In genomic region chr11:923691-924405, GRCh38 we compare ENCODE assay signal across 15 cellular contexts. TPM values are rescaled to one million over a fixed set of nuclear protein-coding genes. Genes with fewer than 3 reads are reported as not detected.
DNase-seq lines count a peak whose midpoint lies in the region; ATAC-seq and TF ChIP-seq lines count a peak whose summit lies in the region.
"Had no signal": no experiment of that assay in that cellular context is flagged by ENCODE, and none has a peak within 500 bp of the region (broad histone marks: within the 10 kb centered on the region; RNA-seq: fewer than 3 reads in every experiment).

No MANE protein-coding gene starts in this region.

- peaks cover 26 to 29% (median 26%) of the 10 kb centered on the region in 3 donors for H3K4me1 Mint-ChIP-seq in T-cell
- peaks cover 27% of the 10 kb centered on the region for H3K4me1 Mint-ChIP-seq in activated CD4-positive, alpha-beta T cell treated with anti-CD3 and anti-CD28 coated beads for 36 hours

- H3K9me3 ChIP-seq in breast epithelium (no peaks in the 10 kb centered on the region), mammary epithelial cell (replicated peaks; ENCODE audit: insufficient read depth, low read length) (no peaks in the 10 kb centered on the region), spleen (no peaks in the 10 kb centered on the region)
- H3K9me3 ChIP-seq: SJCRH30 had no signal

- POLR2A ChIA-PET in T-cell (lab: Charles Lee): no interaction called here
- POLR2A ChIA-PET in activated CD4-positive, alpha-beta T cell treated with anti-CD3 and anti-CD28 coated beads for 36 hours (lab: Charles Lee): interaction anchor here (0.8 to 1.3 kb wide), 2 partner anchors 12 to 14 kb away, joined by 4 to 5 read pairs; partner anchors contain the start of gene CHID1

- TF ChIP-seq POLR2A in breast epithelium (IDR thresholded peaks at IDR 0.05) (no peak), spleen (IDR thresholded peaks at IDR 0.05) (no peak)

- H3K4me3 ChIP-seq in breast epithelium: no peak overlapping the region
- H3K4me3 ChIP-seq in mammary epithelial cell (replicated peaks in 1 of 3; ENCODE audit: insufficient read depth in 1 of 3, low read depth in 2 of 3, low read length in 3 of 3): no peak overlapping the region
- H3K4me3 ChIP-seq in spleen: no peak overlapping the region
- H3K4me3 ChIP-seq: SJCRH30 had no signal

- TF ChIP-seq CTCF in breast epithelium (IDR thresholded peaks at IDR 0.05): no peak
- TF ChIP-seq CTCF in mammary epithelial cell (conservative IDR thresholded peaks at IDR 0.05 in 1 of 2, IDR thresholded peaks at IDR 0.05 in 1 of 2; ENCODE audit: extremely low read depth in 1 of 2, insufficient read depth in 1 of 2, low read depth in 1 of 2, low read length in 2 of 2): no peak
- TF ChIP-seq CTCF in spleen (IDR thresholded peaks at IDR 0.05 in 8 of 11, conservative IDR thresholded peaks at IDR 0.05 in 3 of 11): no peak

- in situ Hi-C loops in mammary epithelial cell (cut with MboI; ENCODE audit: low sequenced_read_pairs in 2 of 2): no loop called here

- H3K27ac ChIP-seq in breast epithelium (peak overlapping the region; percentile 90 to 98), mammary epithelial cell (ENCODE audit: insufficient read depth, low read depth, low read length) (no peak overlapping the region), spleen (peak overlapping the region in 7 of 8 donors; percentile 84 to 98 (median 95))
- H3K27ac ChIP-seq: SJCRH30 had no signal

- peaks cover 0 to 3% of the 10 kb centered on the region in 2 donors for H3K4me1 ChIP-seq in breast epithelium
- H3K4me1 ChIP-seq in mammary epithelial cell (ENCODE audit: insufficient read depth, low read length): peaks cover 6% of the 10 kb centered on the region
- peaks cover 21 to 57% (median 41%) of the 10 kb centered on the region in 6 donors for H3K4me1 ChIP-seq in spleen

- no peaks in the 10 kb centered on the region for H3K27me3 Mint-ChIP-seq in T-cell
- no peaks in the 10 kb centered on the region for H3K27me3 Mint-ChIP-seq in activated CD4-positive, alpha-beta T cell treated with anti-CD3 and anti-CD28 coated beads for 36 hours
- H3K27me3 Mint-ChIP-seq: activated CD4-positive, alpha-beta T cell treated with anti-CD3 and anti-CD28 coated beads, Interleukin-2, amount 10 ng/mL, durations not matched to agents 24 days and 14 days had no signal

- H3K4me3 Mint-ChIP-seq in T-cell: peak overlapping the region in 2 of 3 donors; percentile 6 to 55
- no peak overlapping the region for H3K4me3 Mint-ChIP-seq in activated CD4-positive, alpha-beta T cell treated with anti-CD3 and anti-CD28 coated beads for 36 hours
- H3K4me3 Mint-ChIP-seq: activated CD4-positive, alpha-beta T cell treated with anti-CD3 and anti-CD28 coated beads, Interleukin-2, amount 10 ng/mL, durations not matched to agents 24 days and 14 days had no signal

- H3K36me3 Mint-ChIP-seq in T-cell: no peaks in the 10 kb centered on the region
- peaks cover 8% of the 10 kb centered on the region for H3K36me3 Mint-ChIP-seq in activated CD4-positive, alpha-beta T cell treated with anti-CD3 and anti-CD28 coated beads for 36 hours (ENCODE audit: low read depth)

- no peak overlapping the region for H3K9ac ChIP-seq in mammary epithelial cell (ENCODE audit: insufficient read depth, low read length)

- intact Hi-C loops in breast epithelium (cut with DNase I; ENCODE audit: low total_unique reads) (no loop called here), mammary epithelial cell (cut with micrococcal nuclease) (loop anchor here (2.0 to 10.0 kb wide), 2 partner anchors 13 to 79 kb away; partner anchors contain the start of genes CHID1, POLR2L and TSPAN4), spleen (cut with DNase I; ENCODE audit: low total_unique reads) (no loop called here)
- intact Hi-C loops in activated CD4-positive, alpha-beta T cell treated with anti-CD3 and anti-CD28 coated beads for 36 hours (cut with DNase I, micrococcal nuclease): loop anchor here in 1 of 2 experiments (2.0 kb wide), 1 partner anchor 465 kb away; the partner anchor contains the start of gene BRSK2

- ATAC-seq in T-cell (replicated peaks in 1 of 4) (no peak), HG03378 (IDR thresholded peaks at IDR 0.05; ENCODE audit: unreplicated experiment) (no peak)
- no peak for ATAC-seq in activated CD4-positive, alpha-beta T cell treated with anti-CD3 and anti-CD28 coated beads for 36 hours
- ATAC-seq: HCT116; stimulated activated naive CD8-positive, alpha-beta T cell treated with anti-CD3 and anti-CD28 coated beads, Interleukin-15, Interleukin-2, amounts not matched to agents 100 U/mL and 50 U/mL, for 24 hours had no signal

- no peak overlapping the region for H3K4me2 ChIP-seq in mammary epithelial cell (ENCODE audit: insufficient read depth, low read depth, low read length)

- DNase-seq in breast epithelium (ENCODE audit: low spot score in 2 of 2) (no peak), mammary epithelial cell (no peak), T-cell (no peak), fibroblast of gingiva (ENCODE audit: low read depth) (peak; percentile 24), spleen (no peak), hippocampal formation (lab: John Stamatoyannopoulos, UW) (no peak)
- DNase-seq in activated CD4-positive, alpha-beta T cell treated with anti-CD3 and anti-CD28 coated beads for 36 hours: no peak
- DNase-seq: activated CD4-positive, alpha-beta T cell treated with anti-CD3 and anti-CD28 coated beads, Interleukin-2, amount 10 ng/mL, durations not matched to agents 24 days and 14 days; Karpas-422; NCI-H1417; SJCRH30; stimulated activated CD4-positive, alpha-beta T cell treated with anti-CD3 and anti-CD28 coated beads, Interleukin-12 subunit alpha, Interleukin-12 subunit beta, amount 100 ng/mL, for 4 hours; stimulated activated naive CD8-positive, alpha-beta T cell treated with anti-CD3 and anti-CD28 coated beads, Interleukin-15, Interleukin-2, amounts not matched to agents 100 U/mL and 50 U/mL, for 24 hours had no signal

- no peak overlapping the region for H2AFZ ChIP-seq in mammary epithelial cell (ENCODE audit: low read depth, low read length)

- CTCF ChIA-PET in mammary epithelial cell (lab: Charles Lee; ENCODE audit: low non-redundant PET) (interaction anchor here (0.5 kb wide), 1 partner anchor 127 kb away, joined by 3 read pairs; no protein-coding TSS in a partner anchor), T-cell (lab: Charles Lee) (interaction anchor here (0.5 to 1.4 kb wide), 2 partner anchors 127 to 622 kb away, joined by 3 to 4 read pairs; no protein-coding TSS in a partner anchor)
- CTCF ChIA-PET in activated CD4-positive, alpha-beta T cell treated with anti-CD3 and anti-CD28 coated beads for 36 hours (lab: Charles Lee): interaction anchor here (2.4 kb wide), 1 partner anchor 12 kb away, joined by 11 read pairs; no protein-coding TSS in a partner anchor

- no TSS peak for BruUV-seq in mammary epithelial cell (replicated peaks; lab: Mats Ljungman, UMichigan)

- H4K20me1 ChIP-seq in mammary epithelial cell (ENCODE audit: insufficient read depth, low read length): no peaks in the 10 kb centered on the region

- dilution Hi-C loops in mammary epithelial cell (cut with HindIII; ENCODE audit: low sequenced_read_pairs): no loop called here

- H3K79me2 ChIP-seq in mammary epithelial cell (ENCODE audit: insufficient read depth, low read length): peaks cover 31% of the 10 kb centered on the region

- H3K36me3 ChIP-seq in breast epithelium: no peaks in the 10 kb centered on the region
- no peaks in the 10 kb centered on the region for H3K36me3 ChIP-seq in mammary epithelial cell (ENCODE audit: insufficient read depth, low read length)
- peaks cover 0 to 12% (median 0%) of the 10 kb centered on the region in 6 donors for H3K36me3 ChIP-seq in spleen

- WGBS in mammary epithelial cell (ENCODE audit: low coverage, missing lambda C conversion rate): 90% methylated on average over 16 of the region's 19 CpGs
- WGBS in spleen, 5 donors: 84 to 91% (median 90%) methylated on average over 16 to 19 of the region's 19 CpGs

- H3K9me3 Mint-ChIP-seq in T-cell: no peaks in the 10 kb centered on the region
- H3K9me3 Mint-ChIP-seq in activated CD4-positive, alpha-beta T cell treated with anti-CD3 and anti-CD28 coated beads for 36 hours (ENCODE audit: low read depth): no peaks in the 10 kb centered on the region
- H3K9me3 Mint-ChIP-seq: activated CD4-positive, alpha-beta T cell treated with anti-CD3 and anti-CD28 coated beads, Interleukin-2, amount 10 ng/mL, durations not matched to agents 24 days and 14 days had no signal

- H3K27me3 ChIP-seq in breast epithelium (no peaks in the 10 kb centered on the region), mammary epithelial cell (ENCODE audit: insufficient read depth, low read length) (no peaks in the 10 kb centered on the region), spleen (replicated peaks in 1 of 7) (no peaks in the 10 kb centered on the region)
- H3K27me3 ChIP-seq: SJCRH30 had no signal

- peak overlapping the region; percentile 22 to 39 for H3K27ac Mint-ChIP-seq in T-cell
- H3K27ac Mint-ChIP-seq in activated CD4-positive, alpha-beta T cell treated with anti-CD3 and anti-CD28 coated beads for 36 hours: no peak overlapping the region
- H3K27ac Mint-ChIP-seq: activated CD4-positive, alpha-beta T cell treated with anti-CD3 and anti-CD28 coated beads, Interleukin-2, amount 10 ng/mL, durations not matched to agents 24 days and 14 days had no signal

RNA-seq across cellular contexts. Expression of gene AP2A2, which starts 1.8 kb away (rescaled TPM):
- total RNA-seq in breast epithelium: 100 to 1,000 TPM in 1 of 3 donors, 10 to 100 TPM in 2; 44.6 to 112 (median 54.7) TPM
- 10 to 100 TPM; 66.6 to 66.7 TPM for total RNA-seq in mammary epithelial cell
- polyA plus RNA-seq in mammary epithelial cell: 91.4 TPM
- 193 TPM for polyA minus RNA-seq in mammary epithelial cell
- 10 to 100 TPM; 59.6 to 85.3 (median 70.8) TPM for total RNA-seq in T-cell
- total RNA-seq in spleen: 100 to 1,000 TPM; 139 to 321 (median 170) TPM
- polyA plus RNA-seq in spleen: 100 to 1,000 TPM in 1 of 3 donors, 10 to 100 TPM in 2; 32.7 to 102 (median 34.1) TPM
- total RNA-seq in activated CD4-positive, alpha-beta T cell treated with anti-CD3 and anti-CD28 coated beads for 36 hours: 10 to 100 TPM; 43.5 to 71.6 TPM

RNA-seq across cellular contexts. Expression of gene CHID1, which starts 13.2 kb away (rescaled TPM):
- total RNA-seq in breast epithelium (10 to 100 TPM; 58.3 to 79.5 (median 68.3) TPM), mammary epithelial cell (100 to 1,000 TPM in 1 of 2 donors, 10 to 100 TPM in 1; 61.7 to 110 TPM), T-cell (10 to 100 TPM; 39.0 to 68.4 (median 51.2) TPM), spleen (100 to 1,000 TPM in 6 of 7 donors, 10 to 100 TPM in 1; 82.2 to 218 (median 121) TPM)
- polyA plus RNA-seq in mammary epithelial cell (45.1 TPM), spleen (10 to 100 TPM; 37.2 to 63.2 (median 39.3) TPM)
- polyA minus RNA-seq in mammary epithelial cell: 108 TPM
- 10 to 100 TPM; 60.4 to 75.3 TPM for total RNA-seq in activated CD4-positive, alpha-beta T cell treated with anti-CD3 and anti-CD28 coated beads for 36 hours
